ENCODE assay signal across 3 cellular contexts in the genomic region with DNA sequence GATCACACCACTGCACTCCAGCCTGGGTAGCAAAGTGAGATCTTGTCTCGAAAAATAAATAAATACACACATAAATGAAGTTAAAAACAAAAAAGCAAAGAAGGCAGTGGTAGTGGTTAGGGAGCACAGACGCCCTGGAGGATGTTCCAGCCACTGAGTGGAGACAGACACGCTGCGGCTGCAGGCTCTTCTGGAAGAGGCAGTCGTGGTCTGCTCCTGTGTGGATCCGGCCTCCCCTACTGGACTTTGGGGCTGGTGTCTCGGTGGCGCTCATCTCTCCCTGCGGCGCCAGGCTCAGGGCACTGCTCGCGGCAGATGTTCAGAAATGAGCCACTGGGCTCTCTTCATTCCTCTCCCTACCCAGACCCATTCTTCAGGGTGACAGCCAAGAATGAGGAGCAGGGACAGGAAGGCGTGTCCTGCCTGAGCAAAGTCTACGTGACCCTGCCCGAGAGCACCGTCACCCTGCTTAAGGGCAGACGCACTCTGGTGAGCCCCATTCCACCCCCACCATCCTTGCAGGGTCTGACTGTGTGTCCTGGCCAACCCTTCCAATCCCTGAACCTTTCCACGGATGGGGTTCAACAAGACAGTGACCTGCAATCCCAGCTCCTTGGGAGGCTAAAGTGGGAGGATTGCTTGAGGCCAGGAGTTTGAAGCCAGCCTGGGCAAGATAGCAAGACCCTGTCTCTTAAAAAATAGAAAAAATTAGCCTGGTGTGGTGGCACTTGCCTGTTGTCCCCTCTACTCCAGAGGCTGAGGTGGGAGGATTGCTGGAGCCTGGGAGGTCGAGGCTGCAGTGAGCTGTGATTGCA.
TF ChIP-seq lines count a peak whose summit lies in the region.

No MANE protein-coding gene starts in this region.

TF ChIP-seq in SK-N-SH treated with all-trans-retinoic acid at 6 μM for 48 hours, 23 proteins besides CTCF, POLR2A, EP300 and RAD21:
- TF ChIP-seq ISL1 (CRISPR knock-in tag; IDR thresholded peaks at IDR 0.05), result no peak
- TF ChIP-seq ZNF565 (CRISPR knock-in tag; conservative IDR thresholded peaks at IDR 0.05; ENCODE audit: low read depth), result no peak
- TF ChIP-seq BACH2 (CRISPR knock-in tag; IDR thresholded peaks at IDR 0.05; ENCODE audit: borderline replicate concordance), result no peak
- no peak for TF ChIP-seq RARB (CRISPR knock-in tag; IDR thresholded peaks at IDR 0.05)
- no peak for TF ChIP-seq ZNF8 (CRISPR knock-in tag; IDR thresholded peaks at IDR 0.05)
- TF ChIP-seq TOX (CRISPR knock-in tag; IDR thresholded peaks at IDR 0.05; ENCODE audit: borderline replicate concordance), result no peak
- no peak for TF ChIP-seq OSR1 (CRISPR knock-in tag; IDR thresholded peaks at IDR 0.05)
- no peak for TF ChIP-seq TCF4 (CRISPR knock-in tag; IDR thresholded peaks at IDR 0.05; ENCODE audit: borderline replicate concordance)
- no peak for TF ChIP-seq ESRRG (CRISPR knock-in tag; IDR thresholded peaks at IDR 0.05)
- TF ChIP-seq ARNTL (CRISPR knock-in tag; IDR thresholded peaks at IDR 0.05; ENCODE audit: borderline replicate concordance, low read depth), result no peak
- TF ChIP-seq POU6F1 (CRISPR knock-in tag; IDR thresholded peaks at IDR 0.05; ENCODE audit: borderline replicate concordance, low read depth), result no peak
- TF ChIP-seq GLIS3 (CRISPR knock-in tag; IDR thresholded peaks at IDR 0.05), result no peak
- TF ChIP-seq PPARA (CRISPR knock-in tag; IDR thresholded peaks at IDR 0.05; ENCODE audit: borderline replicate concordance), result no peak
- TF ChIP-seq ZC3H10 (CRISPR knock-in tag; IDR thresholded peaks at IDR 0.05), result no peak
- no peak for TF ChIP-seq ZFP3 (CRISPR knock-in tag; IDR thresholded peaks at IDR 0.05)
- no peak for TF ChIP-seq ZNF70 (CRISPR knock-in tag; IDR thresholded peaks at IDR 0.05)
- no peak for TF ChIP-seq SNAI2 (CRISPR knock-in tag; IDR thresholded peaks at IDR 0.05)
- no peak for TF ChIP-seq ZFP30 (CRISPR knock-in tag; IDR thresholded peaks at IDR 0.05)
- no peak for TF ChIP-seq CSDC2 (CRISPR knock-in tag; IDR thresholded peaks at IDR 0.05)
- TF ChIP-seq, protein P1, sequence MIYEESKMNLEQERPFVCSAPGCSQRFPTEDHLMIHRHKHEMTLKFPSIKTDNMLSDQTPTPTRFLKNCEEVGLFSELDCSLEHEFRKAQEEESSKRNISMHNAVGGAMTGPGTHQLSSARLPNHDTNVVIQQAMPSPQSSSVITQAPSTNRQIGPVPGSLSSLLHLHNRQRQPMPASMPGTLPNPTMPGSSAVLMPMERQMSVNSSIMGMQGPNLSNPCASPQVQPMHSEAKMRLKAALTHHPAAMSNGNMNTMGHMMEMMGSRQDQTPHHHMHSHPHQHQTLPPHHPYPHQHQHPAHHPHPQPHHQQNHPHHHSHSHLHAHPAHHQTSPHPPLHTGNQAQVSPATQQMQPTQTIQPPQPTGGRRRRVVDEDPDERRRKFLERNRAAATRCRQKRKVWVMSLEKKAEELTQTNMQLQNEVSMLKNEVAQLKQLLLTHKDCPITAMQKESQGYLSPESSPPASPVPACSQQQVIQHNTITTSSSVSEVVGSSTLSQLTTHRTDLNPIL (CRISPR knock-in tag; IDR thresholded peaks at IDR 0.05; ENCODE audit: low read depth), result no peak
TF ChIP-seq in SK-N-SH treated with all-trans-retinoic acid at 6 μM for 48 hours: peak in this region for 0.

TF ChIP-seq in SK-N-SH, 30 proteins besides CTCF, POLR2A, EP300 and RAD21:
- TF ChIP-seq NFIC (IDR thresholded peaks at IDR 0.05; ENCODE audit: borderline replicate concordance) (no peak), SMC3 (IDR thresholded peaks at IDR 0.05; ENCODE audit: low read depth, low read length) (no peak), TCF12 (IDR thresholded peaks at IDR 0.05) (no peak), EZH2phosphoT487 (IDR thresholded peaks at IDR 0.05; ENCODE audit: borderline replicate concordance, low read depth) (no peak), NRF1 (IDR thresholded peaks at IDR 0.05; ENCODE audit: low read depth, low read length) (no peak), RCOR1 (IDR thresholded peaks at IDR 0.05; ENCODE audit: low read length) (no peak)
- TF ChIP-seq, protein P2, sequence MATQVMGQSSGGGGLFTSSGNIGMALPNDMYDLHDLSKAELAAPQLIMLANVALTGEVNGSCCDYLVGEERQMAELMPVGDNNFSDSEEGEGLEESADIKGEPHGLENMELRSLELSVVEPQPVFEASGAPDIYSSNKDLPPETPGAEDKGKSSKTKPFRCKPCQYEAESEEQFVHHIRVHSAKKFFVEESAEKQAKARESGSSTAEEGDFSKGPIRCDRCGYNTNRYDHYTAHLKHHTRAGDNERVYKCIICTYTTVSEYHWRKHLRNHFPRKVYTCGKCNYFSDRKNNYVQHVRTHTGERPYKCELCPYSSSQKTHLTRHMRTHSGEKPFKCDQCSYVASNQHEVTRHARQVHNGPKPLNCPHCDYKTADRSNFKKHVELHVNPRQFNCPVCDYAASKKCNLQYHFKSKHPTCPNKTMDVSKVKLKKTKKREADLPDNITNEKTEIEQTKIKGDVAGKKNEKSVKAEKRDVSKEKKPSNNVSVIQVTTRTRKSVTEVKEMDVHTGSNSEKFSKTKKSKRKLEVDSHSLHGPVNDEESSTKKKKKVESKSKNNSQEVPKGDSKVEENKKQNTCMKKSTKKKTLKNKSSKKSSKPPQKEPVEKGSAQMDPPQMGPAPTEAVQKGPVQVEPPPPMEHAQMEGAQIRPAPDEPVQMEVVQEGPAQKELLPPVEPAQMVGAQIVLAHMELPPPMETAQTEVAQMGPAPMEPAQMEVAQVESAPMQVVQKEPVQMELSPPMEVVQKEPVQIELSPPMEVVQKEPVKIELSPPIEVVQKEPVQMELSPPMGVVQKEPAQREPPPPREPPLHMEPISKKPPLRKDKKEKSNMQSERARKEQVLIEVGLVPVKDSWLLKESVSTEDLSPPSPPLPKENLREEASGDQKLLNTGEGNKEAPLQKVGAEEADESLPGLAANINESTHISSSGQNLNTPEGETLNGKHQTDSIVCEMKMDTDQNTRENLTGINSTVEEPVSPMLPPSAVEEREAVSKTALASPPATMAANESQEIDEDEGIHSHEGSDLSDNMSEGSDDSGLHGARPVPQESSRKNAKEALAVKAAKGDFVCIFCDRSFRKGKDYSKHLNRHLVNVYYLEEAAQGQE (IDR thresholded peaks at IDR 0.05; ENCODE audit: low read depth, low read length), result no peak
- TF ChIP-seq, protein P3, sequence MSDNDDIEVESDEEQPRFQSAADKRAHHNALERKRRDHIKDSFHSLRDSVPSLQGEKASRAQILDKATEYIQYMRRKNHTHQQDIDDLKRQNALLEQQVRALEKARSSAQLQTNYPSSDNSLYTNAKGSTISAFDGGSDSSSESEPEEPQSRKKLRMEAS (IDR thresholded peaks at IDR 0.05; ENCODE audit: low read depth), result no peak

TF ChIP-seq in K562, 482 proteins besides CTCF, POLR2A, EP300 and RAD21:
- TF ChIP-seq SIRT6 (IDR thresholded peaks at IDR 0.05; ENCODE audit: low read depth, low read length) (no peak), ZNF121 (CRISPR knock-in tag; conservative IDR thresholded peaks at IDR 0.05) (peak; percentile 83), HOXB6 (CRISPR knock-in tag; IDR thresholded peaks at IDR 0.05; ENCODE audit: borderline replicate concordance) (no peak), ILK (tag; IDR thresholded peaks at IDR 0.05; ENCODE audit: borderline replicate concordance, low read depth) (no peak)
